ENCODE assay signal across 19 cellular contexts in genomic region chr2:191402966-191403565, GRCh38.
"Had no signal": no experiment of that assay in that cellular context is flagged by ENCODE, and none has a peak within 500 bp of the region (broad histone marks: within the 10 kb centered on the region; RNA-seq: fewer than 3 reads in every experiment).

No MANE protein-coding gene starts in this region.

- H3K27ac ChIP-seq: SK-N-MC had no signal

- DNase-seq: Karpas-422, KG1, MG63, NCI-H1092 treated with DMSO at 0.1 percent for 48 hours, NCI-H1436, NCI-H187 treated with DMSO at 0.1 percent for 48 hours, NCI-H2029 treated with DMSO at 0.1 percent for 48 hours, NCI-H2171, NCI-H226, NCI-H446, NCI-H510A, NCI-H524 treated with DMSO at 0.1 percent for 48 hours, NCI-H69, NCI-H774, Right ventricle myocardium superior, RPMI8226, SIG-M5 had no signal

- H3K4me3 ChIP-seq: MG63, SJSA1, SK-N-MC had no signal

- H3K27me3 ChIP-seq: MG63, SJSA1 had no signal

- H3K9me3 ChIP-seq: SJSA1 had no signal
